ENCODE assay signal across 29 cellular contexts in genomic region chr5:176954050-176954449, GRCh38. TPM values are rescaled to one million over a fixed set of nuclear protein-coding genes. Genes with fewer than 3 reads are reported as not detected.
"Had no signal": no experiment of that assay in that cellular context is flagged by ENCODE, and none has a peak within 500 bp of the region (broad histone marks: within the 10 kb centered on the region; RNA-seq: fewer than 3 reads in every experiment).

No MANE protein-coding gene starts in this region.

- H3K27me3 Mint-ChIP-seq: activated CD4-positive, alpha-beta T cell treated with anti-CD3 and anti-CD28 coated beads for 36 hours; activated naive CD8-positive, alpha-beta T cell treated with anti-CD3 and anti-CD28 coated beads for 36 hours; naive B cell; stimulated activated naive CD8-positive, alpha-beta T cell treated with anti-CD3 and anti-CD28 coated beads, Interleukin-15, Interleukin-2, amounts not matched to agents 100 ng/mL and 50 ng/mL, for 24 hours had no signal

- H3K4me3 Mint-ChIP-seq: activated CD4-positive, alpha-beta T cell treated with anti-CD3 and anti-CD28 coated beads for 36 hours; activated naive CD8-positive, alpha-beta T cell treated with anti-CD3 and anti-CD28 coated beads for 36 hours; naive B cell; nephron progenitor cell; stimulated activated effector memory CD8-positive, alpha-beta T cell treated with anti-CD3 and anti-CD28 coated beads, Interleukin-12 subunit alpha, Interleukin-12 subunit beta, amount 100 ng/mL, for 72 hours; stimulated activated naive CD8-positive, alpha-beta T cell treated with anti-CD3 and anti-CD28 coated beads, Interleukin-15, Interleukin-2, amounts not matched to agents 100 ng/mL and 50 ng/mL, for 24 hours; T-helper 2 cell treated with Interferon-gamma antibody and Interleukin-4, amounts not matched to agents 5 μg/mL and 100 μg/mL, for 36 hours had no signal

- H3K4me1 Mint-ChIP-seq: stimulated activated effector memory CD8-positive, alpha-beta T cell treated with anti-CD3 and anti-CD28 coated beads, Interleukin-12 subunit alpha, Interleukin-12 subunit beta, amount 100 ng/mL, for 72 hours had no signal

- H3K9me3 Mint-ChIP-seq: activated naive CD8-positive, alpha-beta T cell treated with anti-CD3 and anti-CD28 coated beads for 36 hours; naive B cell; stimulated activated effector memory CD8-positive, alpha-beta T cell treated with anti-CD3 and anti-CD28 coated beads, Interleukin-12 subunit alpha, Interleukin-12 subunit beta, amount 100 ng/mL, for 72 hours; stimulated activated naive CD8-positive, alpha-beta T cell treated with anti-CD3 and anti-CD28 coated beads, Interleukin-15, Interleukin-2, amounts not matched to agents 100 ng/mL and 50 ng/mL, for 24 hours; T-helper 2 cell treated with Interferon-gamma antibody and Interleukin-4, amounts not matched to agents 5 μg/mL and 100 μg/mL, for 36 hours had no signal

- DNase-seq: activated CD4-positive, alpha-beta T cell treated with anti-CD3 and anti-CD28 coated beads for 36 hours; activated CD4-positive, alpha-beta T cell treated with anti-CD3 and anti-CD28 coated beads, Interleukin-2, amount 50 U/mL, for 48 hours; activated CD4-positive, CD25-positive, alpha-beta regulatory T cell; activated CD8-positive, alpha-beta memory T cell treated with anti-CD3 and anti-CD28 coated beads for 24 hours; activated effector memory CD4-positive, alpha-beta T cell treated with Interleukin-2 at 50 U/mL for 16 hours; activated naive CD4-positive, alpha-beta T cell treated with Interleukin-2 at 50 U/mL for 16 hours; activated naive CD8-positive, alpha-beta T cell treated with anti-CD3 and anti-CD28 coated beads for 36 hours; adrenal gland; aorta; body of pancreas; dorsolateral prefrontal cortex; effector memory CD4-positive, alpha-beta T cell; erythroblast; foreskin fibroblast; head of caudate nucleus; hippocampal formation; left cardiac atrium; left ventricle myocardium superior; mammary epithelial cell; naive B cell; nephron progenitor cell; retina; stimulated activated CD4-positive, alpha-beta T cell treated with anti-CD3 and anti-CD28 coated beads, Interleukin-4, amount 100 ng/mL, for 24 hours; trophoblast cell had no signal

- ATAC-seq: activated CD4-positive, alpha-beta T cell treated with anti-CD3 and anti-CD28 coated beads for 36 hours; body of pancreas; left cardiac atrium; left ventricle myocardium superior; sciatic nerve; stimulated activated effector memory CD8-positive, alpha-beta T cell treated with anti-CD3 and anti-CD28 coated beads, Interleukin-12 subunit alpha, Interleukin-12 subunit beta, amount 100 ng/mL, for 72 hours had no signal

- H3K27ac Mint-ChIP-seq: activated CD4-positive, alpha-beta T cell treated with anti-CD3 and anti-CD28 coated beads for 36 hours; activated naive CD8-positive, alpha-beta T cell treated with anti-CD3 and anti-CD28 coated beads for 36 hours; naive B cell; nephron progenitor cell; stimulated activated effector memory CD8-positive, alpha-beta T cell treated with anti-CD3 and anti-CD28 coated beads, Interleukin-12 subunit alpha, Interleukin-12 subunit beta, amount 100 ng/mL, for 72 hours; stimulated activated naive CD8-positive, alpha-beta T cell treated with anti-CD3 and anti-CD28 coated beads, Interleukin-15, Interleukin-2, amounts not matched to agents 100 ng/mL and 50 ng/mL, for 24 hours; T-helper 2 cell treated with Interferon-gamma antibody and Interleukin-4, amounts not matched to agents 5 μg/mL and 100 μg/mL, for 36 hours had no signal

RNA-seq across cellular contexts. Expression of gene HK3, which starts 54.9 kb away (rescaled TPM):
- total RNA-seq: activated CD4-positive, alpha-beta T cell treated with anti-CD3 and anti-CD28 coated beads for 36 hours; activated naive CD8-positive, alpha-beta T cell treated with anti-CD3 and anti-CD28 coated beads for 36 hours; mammary epithelial cell; osteocyte had no signal
